Comparison of ENCODE assay signal across 22 cellular contexts in the genomic region with DNA sequence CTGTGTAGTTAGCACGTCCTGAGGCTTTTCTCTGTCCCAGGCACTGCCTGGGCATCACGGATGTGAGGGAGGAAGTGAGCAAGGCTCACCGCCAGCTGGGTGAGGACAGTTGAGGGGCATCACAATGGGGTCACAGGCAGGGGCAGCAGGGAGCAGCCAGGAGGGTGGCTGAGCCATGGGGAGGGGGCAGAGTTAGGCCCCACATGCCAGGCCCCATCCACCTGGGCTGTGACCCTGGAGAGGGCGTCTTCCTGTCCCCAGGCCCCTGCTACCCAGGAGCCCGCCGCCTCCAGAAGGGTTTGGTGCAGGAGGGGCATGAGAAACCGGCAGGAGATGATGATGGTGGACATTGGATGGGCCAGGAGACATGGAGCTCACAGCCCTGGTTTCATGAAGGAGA. TPM values are rescaled to one million over a fixed set of nuclear protein-coding genes. Genes with fewer than 3 reads are reported as not detected.
DNase-seq lines count a peak whose midpoint lies in the region; ATAC-seq and TF ChIP-seq lines count a peak whose summit lies in the region.
"Had no signal": no experiment of that assay in that cellular context is flagged by ENCODE, and none has a peak within 500 bp of the region (broad histone marks: within the 10 kb centered on the region; RNA-seq: fewer than 3 reads in every experiment).

No MANE protein-coding gene starts in this region.

- peak overlapping the region in 58 of 59 donors; percentile 27 to 98 (median 88) for H3K27ac ChIP-seq in dorsolateral prefrontal cortex
- H3K27ac ChIP-seq in sigmoid colon, result no peak overlapping the region
- H3K27ac ChIP-seq in vagina, result peak overlapping the region; percentile 53
- H3K27ac ChIP-seq: C4-2B, KMS-11 had no signal

- TF ChIP-seq POLR2A in sigmoid colon (IDR thresholded peaks at IDR 0.05), result no peak
- TF ChIP-seq POLR2A in vagina (IDR thresholded peaks at IDR 0.05), result no peak

- H3K4me3 ChIP-seq in dorsolateral prefrontal cortex (peak overlapping the region in 39 of 59 donors; percentile 12 to 85 (median 41)), sigmoid colon (no peak overlapping the region), vagina (no peak overlapping the region)

- WGBS in sigmoid colon, 2 donors, result 64 to 73% methylated on average over 7 of the region's 7 CpGs

- H3K9me3 ChIP-seq in sigmoid colon (no peaks in the 10 kb centered on the region), vagina (no peaks in the 10 kb centered on the region)

- TF ChIP-seq CTCF in dorsolateral prefrontal cortex (IDR thresholded peaks at IDR 0.05 in 54 of 56, conservative IDR thresholded peaks at IDR 0.05 in 2 of 56; ENCODE audit: low read depth in 1 of 56, partially characterized antibody in 56 of 56) (no peak), sigmoid colon (IDR thresholded peaks at IDR 0.05) (no peak), vagina (IDR thresholded peaks at IDR 0.05) (no peak)

- TF ChIP-seq EP300 in sigmoid colon (IDR thresholded peaks at IDR 0.05), result no peak

- intact Hi-C loops in left cardiac atrium (cut with DNase I) (no loop called here), cardiac septum (cut with DNase I) (no loop called here), dorsolateral prefrontal cortex (cut with DNase I) (loop anchor here in 1 of 2 donors (5.0 kb wide), 1 partner anchor 159 kb away; a partner anchor contains a TSS), sigmoid colon (cut with DNase I) (no loop called here), vagina (cut with DNase I) (no loop called here)

- peak; percentile 10 for DNase-seq in left cardiac atrium
- DNase-seq in cardiac septum (ENCODE audit: low spot score), result no peak
- peak in 6 of 10 donors; percentile 8 to 29 (median 26) for DNase-seq in dorsolateral prefrontal cortex
- DNase-seq in sigmoid colon, result peak; percentile 49
- DNase-seq in vagina (ENCODE audit: extremely low spot score in 2 of 2), result no peak
- DNase-seq in DMS53 treated with DMSO at 0.1 percent for 48 hours (lab: John Stamatoyannopoulos, UW; ENCODE audit: unreplicated experiment), result no peak
- no peak for DNase-seq in NCI-H2107 (lab: John Stamatoyannopoulos, UW)
- DNase-seq in cerebellum (ENCODE audit: low spot score), result no peak
- DNase-seq: AML-193; Calu3; DMS153; IMR-90; NCI-H1092 treated with DMSO at 0.1 percent for 48 hours; NCI-H146; NCI-H2029; NCI-H226; NCI-H774; NK-92 treated with Interleukin-12 subunit alpha and Interleukin-12 subunit beta, amount 100 ng/mL, for 24 hours had no signal

- H3K36me3 ChIP-seq in sigmoid colon (no peaks in the 10 kb centered on the region), vagina (no peaks in the 10 kb centered on the region)

- ATAC-seq in left cardiac atrium, result no peak
- ATAC-seq: Panc1 had no signal

- no peaks in the 10 kb centered on the region for H3K27me3 ChIP-seq in dorsolateral prefrontal cortex
- H3K27me3 ChIP-seq in sigmoid colon, result peaks cover 3 to 67% (median 29%) of the 10 kb centered on the region in 3 donors
- H3K27me3 ChIP-seq in vagina, result no peaks in the 10 kb centered on the region

- peaks cover 0 to 20% (median 17%) of the 10 kb centered on the region in 4 donors for H3K4me1 ChIP-seq in sigmoid colon
- peaks cover 14% of the 10 kb centered on the region for H3K4me1 ChIP-seq in vagina

RNA-seq across cellular contexts. Expression of a gene that starts 56.8 kb away (rescaled TPM):
- total RNA-seq in left cardiac atrium (under 1 TPM; 0.16 to 0.29 TPM), cardiac septum (0.46 TPM), dorsolateral prefrontal cortex (1 to 10 TPM in 87 of 120 experiments, under 1 TPM in 32, not detected in 1; 0.19 to 4.5 (median 1.5) TPM), sigmoid colon (not detected), vagina (not detected), cerebellum (0.36 TPM)
- polyA plus RNA-seq in sigmoid colon, result under 1 TPM in 1 of 3 donors, not detected in 2; 0.36 TPM
- total RNA-seq: A172, Calu3 had no signal

Comparison
In these comparisons a context has a peak if more than half of its experiments do, and no peak if none do; other contexts are left out.
1. DNase-seq: peak in left cardiac atrium (single experiment), dorsolateral prefrontal cortex (6 of 10) and sigmoid colon (single experiment); none in cardiac septum (single experiment), vagina (0 of 2), DMS53 treated with DMSO at 0.1 percent for 48 hours (single experiment), NCI-H2107 (single experiment) and cerebellum (single experiment).
2. H3K27ac ChIP-seq: peak in dorsolateral prefrontal cortex (58 of 59) and vagina (single experiment); none in sigmoid colon (0 of 4).
3. H3K4me3 ChIP-seq: peak in dorsolateral prefrontal cortex (39 of 59); none in sigmoid colon (0 of 4) and vagina (0 of 2).